Comparison of ENCODE assay signal across 8 cellular contexts in the genomic region with DNA sequence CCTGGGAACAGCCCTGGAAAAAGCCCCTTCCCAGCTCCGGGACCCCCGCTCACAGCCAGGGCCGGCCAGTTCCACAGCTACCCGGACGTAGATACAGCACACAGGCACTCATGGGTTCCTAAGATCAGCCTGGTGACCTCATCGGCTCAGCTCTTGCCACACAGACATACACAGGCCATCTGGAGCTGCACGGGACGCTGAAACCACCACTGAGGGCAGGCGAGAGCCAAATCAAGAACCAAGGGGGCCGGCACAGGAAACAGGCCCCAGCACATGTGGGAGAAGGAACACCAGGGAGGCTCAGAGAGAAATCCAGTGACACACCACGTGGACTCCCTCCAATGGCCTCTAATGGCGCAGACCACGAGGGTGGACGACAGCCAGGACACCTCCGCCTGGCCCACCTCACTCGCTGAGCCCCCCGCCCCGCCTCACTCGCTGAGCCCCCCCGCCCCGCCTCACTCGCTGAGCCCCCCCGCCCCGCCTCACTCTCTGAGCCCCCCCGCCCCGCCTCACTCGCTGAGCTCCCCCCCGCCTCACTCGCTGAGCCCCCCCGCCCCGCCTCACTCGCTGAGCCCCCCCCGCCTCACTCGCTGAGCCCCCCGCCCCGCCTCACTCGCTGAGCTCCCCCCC.
A peak's percentile ranks its signal among the peaks of the same experiment; 100 is the strongest.
DNase-seq lines count a peak whose midpoint lies in the region; ATAC-seq lines count a peak whose summit lies in the region.

No MANE protein-coding gene starts in this region.

- CTCF ChIA-PET in activated CD8-positive, alpha-beta T cell treated with anti-CD3 and anti-CD28 coated beads, Interleukin-2, amount 10 ng/mL, durations not matched to agents 7 days and 5 days (lab: Charles Lee) = no interaction called here

- peaks cover 20% of the 10 kb centered on the region for H3K4me1 Mint-ChIP-seq in activated CD8-positive, alpha-beta T cell treated with anti-CD3 and anti-CD28 coated beads, Interleukin-2, amount 10 ng/mL, durations not matched to agents 7 days and 5 days (ENCODE audit: low read depth)
- H3K4me1 Mint-ChIP-seq in immature natural killer cell = peaks cover 70 to 77% of the 10 kb centered on the region in 2 donors

- H3K27ac Mint-ChIP-seq in activated CD8-positive, alpha-beta T cell treated with anti-CD3 and anti-CD28 coated beads, Interleukin-2, amount 10 ng/mL, durations not matched to agents 7 days and 5 days = no peak overlapping the region
- H3K27ac Mint-ChIP-seq in immature natural killer cell = peak overlapping the region; percentile 62 to 93 (median 81)

- peak; percentile 96 for DNase-seq in ELF-1 (ENCODE audit: low read depth, low spot score)
- peak; percentile 75 for DNase-seq in KBM-7
- DNase-seq in activated CD8-positive, alpha-beta T cell treated with anti-CD3 and anti-CD28 coated beads, Interleukin-2, amount 10 ng/mL, durations not matched to agents 7 days and 5 days = no peak
- DNase-seq in immature natural killer cell = peak in 1 of 3 donors; percentile 36
- no peak for DNase-seq in OCI-M1 (lab: John Stamatoyannopoulos, UW)
- no peak for DNase-seq in activated CD8-positive, alpha-beta memory T cell treated with anti-CD3 and anti-CD28 coated beads for 24 hours
- DNase-seq in amniotic stem cell (lab: John Stamatoyannopoulos, UW) = no peak

- POLR2A ChIA-PET in activated CD8-positive, alpha-beta T cell treated with anti-CD3 and anti-CD28 coated beads, Interleukin-2, amount 10 ng/mL, durations not matched to agents 7 days and 5 days (lab: Charles Lee) = no interaction called here

- ATAC-seq in activated CD8-positive, alpha-beta T cell treated with anti-CD3 and anti-CD28 coated beads, Interleukin-2, amount 10 ng/mL, durations not matched to agents 7 days and 5 days = peak; percentile 50
- ATAC-seq in HG02884 (IDR thresholded peaks at IDR 0.05; ENCODE audit: unreplicated experiment) = no peak

- no peak overlapping the region for H3K4me3 Mint-ChIP-seq in activated CD8-positive, alpha-beta T cell treated with anti-CD3 and anti-CD28 coated beads, Interleukin-2, amount 10 ng/mL, durations not matched to agents 7 days and 5 days
- H3K4me3 Mint-ChIP-seq in immature natural killer cell = peak overlapping the region in 4 of 5 donors; percentile 12 to 63 (median 60)

- peaks cover 25% of the 10 kb centered on the region for H3K36me3 Mint-ChIP-seq in activated CD8-positive, alpha-beta T cell treated with anti-CD3 and anti-CD28 coated beads, Interleukin-2, amount 10 ng/mL, durations not matched to agents 7 days and 5 days (ENCODE audit: low read depth)
- H3K36me3 Mint-ChIP-seq in immature natural killer cell = peaks cover 0 to 34% (median 18%) of the 10 kb centered on the region in 3 donors

- H3K9me3 Mint-ChIP-seq in activated CD8-positive, alpha-beta T cell treated with anti-CD3 and anti-CD28 coated beads, Interleukin-2, amount 10 ng/mL, durations not matched to agents 7 days and 5 days (ENCODE audit: insufficient read depth) = no peaks in the 10 kb centered on the region
- H3K9me3 Mint-ChIP-seq in immature natural killer cell = peaks cover 0 to 10% (median 0%) of the 10 kb centered on the region in 6 donors

- peaks cover 3% of the 10 kb centered on the region for H3K27me3 Mint-ChIP-seq in activated CD8-positive, alpha-beta T cell treated with anti-CD3 and anti-CD28 coated beads, Interleukin-2, amount 10 ng/mL, durations not matched to agents 7 days and 5 days (ENCODE audit: low read depth)
- peaks cover 29 to 55% (median 54%) of the 10 kb centered on the region in 3 donors for H3K27me3 Mint-ChIP-seq in immature natural killer cell (ENCODE audit: low read depth in 3 of 3)

- in situ Hi-C loops in KBM-7 (cut with MboI; ENCODE audit: low pct_unique_long_range_greater_than_20kb, low sequenced_read_pairs) = no loop called here

Comparison
In these comparisons a context has a peak if more than half of its experiments do, and no peak if none do; other contexts are left out.
1. DNase-seq: peak in ELF-1 (single experiment) and KBM-7 (single experiment); none in activated CD8-positive, alpha-beta T cell treated with anti-CD3 and anti-CD28 coated beads, Interleukin-2, amount 10 ng/mL, durations not matched to agents 7 days and 5 days (single experiment), OCI-M1 (single experiment), activated CD8-positive, alpha-beta memory T cell treated with anti-CD3 and anti-CD28 coated beads for 24 hours (single experiment) and amniotic stem cell (single experiment).